Comparison of ENCODE assay signal across 20 cellular contexts in genomic region chr3:23785882-23786281, GRCh38.
"Had no signal": no experiment of that assay in that cellular context is flagged by ENCODE, and none has a peak within 500 bp of the region (broad histone marks: within the 10 kb centered on the region; RNA-seq: fewer than 3 reads in every experiment).

No MANE protein-coding gene starts in this region.

- ATAC-seq: left cardiac atrium; lower lobe of right lung; natural killer cell treated with Interleukin-12 subunit alpha and Interleukin-12 subunit beta and Interleukin-15 and Interleukin-18, amount 100 ng/mL, for 72 hours; stimulated activated naive CD8-positive, alpha-beta T cell treated with anti-CD3 and anti-CD28 coated beads, Interleukin-15, amount 100 ng/mL, for 72 hours had no signal

- DNase-seq: colonic mucosa; effector CD8-positive, alpha-beta T cell; erythroblast; esophagus squamous epithelium; foreskin melanocyte; glutamatergic neuron; heart right ventricle; hippocampal formation; left cardiac atrium; left ventricle myocardium superior; lower lobe of right lung; naive B cell; stimulated activated CD4-positive, alpha-beta T cell treated with anti-CD3 and anti-CD28 coated beads, Interleukin-12 subunit alpha, Interleukin-12 subunit beta, amount 100 ng/mL, for 4 hours; stimulated activated CD4-positive, alpha-beta T cell treated with anti-CD3 and anti-CD28 coated beads, Interleukin-1b, Interleukin-23, amount 100 ng/mL, for 48 hours; stimulated activated CD4-positive, alpha-beta T cell treated with anti-CD3 and anti-CD28 coated beads, Interleukin-4, amount 100 ng/mL, for 1 hour; stimulated activated CD8-positive, alpha-beta memory T cell treated with anti-CD3 and anti-CD28 coated beads, Interleukin-4, amount 100 ng/mL, for 48 hours; stimulated activated naive CD4-positive, alpha-beta T cell; stimulated activated naive CD8-positive, alpha-beta T cell treated with anti-CD3 and anti-CD28 coated beads, Interleukin-15, amount 100 ng/mL, for 72 hours; transverse colon had no signal
